In the genomic region with DNA sequence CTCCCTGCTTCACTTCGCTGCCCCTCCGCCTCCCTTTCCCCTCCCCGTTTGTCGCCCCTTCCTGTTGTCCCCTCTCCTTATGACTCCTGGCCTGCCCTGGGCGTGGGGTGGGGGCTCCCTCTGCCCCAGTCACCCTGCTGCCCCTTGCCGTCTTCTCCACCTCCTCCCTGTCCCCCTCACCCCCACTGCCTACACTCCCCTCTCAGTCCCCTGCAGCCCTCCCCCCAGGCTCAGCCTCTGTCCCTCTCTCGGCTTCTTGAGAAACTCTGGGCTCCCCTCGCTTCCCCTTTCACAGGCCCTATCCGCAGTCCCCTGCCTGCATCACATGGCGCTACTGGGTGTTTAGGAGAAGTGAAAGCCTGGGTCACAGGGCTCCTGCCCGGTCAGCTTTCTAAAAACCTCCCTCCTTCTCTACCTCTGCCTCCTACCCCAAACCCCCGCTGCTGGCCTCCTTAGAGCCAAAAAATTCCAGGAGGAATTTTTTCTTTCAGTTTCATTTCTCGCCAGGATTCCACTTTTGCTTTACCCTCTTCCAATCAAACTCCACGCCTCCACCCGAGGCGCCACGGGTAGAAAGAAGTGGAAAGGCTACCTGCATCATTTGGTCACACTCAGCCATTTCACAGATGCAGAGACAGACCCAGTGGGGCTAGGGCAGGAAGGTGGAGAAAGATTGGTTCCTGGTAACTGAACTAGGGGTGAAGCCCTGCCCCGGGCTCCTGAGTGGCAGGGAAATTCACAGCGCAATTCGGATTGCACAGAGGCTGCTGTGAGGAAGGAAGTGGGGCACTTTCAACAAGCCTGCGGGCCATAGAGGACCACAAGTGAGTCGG, we compare ENCODE assay signal across 8 cellular contexts. TPM values are rescaled to one million over a fixed set of nuclear protein-coding genes. Genes with fewer than 3 reads are reported as not detected.
A peak's percentile ranks its signal among the peaks of the same experiment; 100 is the strongest.
DNase-seq lines count a peak whose midpoint lies in the region; ATAC-seq and TF ChIP-seq lines count a peak whose summit lies in the region.

A gene (minus strand): TSS at position 268 of the 833 bp plus-strand sequence. CDS start 625 bp downstream, outside the sequence.

- H3K4me1 ChIP-seq in esophagus muscularis mucosa (peaks cover 11 to 53% (median 50%) of the 10 kb centered on the region in 4 donors), muscle layer of duodenum (ENCODE audit: control insufficient read depth in 1 of 2, insufficient read depth in 2 of 2, low read length in 2 of 2) (peaks cover 0 to 13% of the 10 kb centered on the region in 2 donors), urinary bladder (ENCODE audit: insufficient read depth) (no peaks in the 10 kb centered on the region)

- ATAC-seq in GM19324 (IDR thresholded peaks at IDR 0.05; ENCODE audit: low FRiP score, unreplicated experiment) (peak; percentile 79), HG03354 (IDR thresholded peaks at IDR 0.05; ENCODE audit: poor library complexity, severe bottlenecking, unreplicated experiment) (peak; percentile 84), WTC11 (peak; percentile 59)

- H3K4me1 Mint-ChIP-seq in WTC11 = peaks cover 32% of the 10 kb centered on the region

- no peaks in the 10 kb centered on the region for H3K9me3 Mint-ChIP-seq in WTC11

- H3K9me3 ChIP-seq in esophagus muscularis mucosa = no peaks in the 10 kb centered on the region
- no peaks in the 10 kb centered on the region for H3K9me3 ChIP-seq in muscle layer of duodenum (ENCODE audit: control insufficient read depth in 1 of 2, low read length in 2 of 2)

- TF ChIP-seq POLR2A in esophagus muscularis mucosa (IDR thresholded peaks at IDR 0.05; ENCODE audit: low read depth) = no peak
- TF ChIP-seq POLR2A in erythroblast (IDR thresholded peaks at IDR 0.05; ENCODE audit: low read length) = no peak

- H3K27me3 ChIP-seq in esophagus muscularis mucosa = no peaks in the 10 kb centered on the region
- no peaks in the 10 kb centered on the region for H3K27me3 ChIP-seq in muscle layer of duodenum (ENCODE audit: low read depth, low read length)

- H3K4me3 ChIP-seq in esophagus muscularis mucosa (peak within 1 kb of the TSS; percentile 57 to 66 (median 59)), muscle layer of duodenum (ENCODE audit: low read depth in 1 of 2, low read length in 2 of 2) (peak within 1 kb of the TSS; percentile 61 to 88), urinary bladder (ENCODE audit: low read depth, low read length) (peak within 1 kb of the TSS; percentile 48)

- H3K4me3 Mint-ChIP-seq in WTC11 = peak within 1 kb of the TSS; percentile 69

- CTCF ChIA-PET in WTC11 (lab: Charles Lee) = interaction anchor here (0.6 to 2.2 kb wide), 2 partner anchors 28 to 36 kb away, joined by 3 to 7 read pairs; no protein-coding TSS in a partner anchor

- H3K36me3 ChIP-seq in esophagus muscularis mucosa (peaks cover 0 to 6% (median 0%) of the 10 kb centered on the region in 4 donors), muscle layer of duodenum (ENCODE audit: control insufficient read depth in 1 of 2, insufficient read depth in 2 of 2, low read length in 2 of 2) (no peaks in the 10 kb centered on the region), urinary bladder (ENCODE audit: insufficient read depth) (no peaks in the 10 kb centered on the region)

- H3K27ac ChIP-seq in esophagus muscularis mucosa (replicated peaks in 1 of 4) = peak within 1 kb of the TSS; percentile 82 to 86 (median 85)
- peak within 1 kb of the TSS; percentile 93 for H3K27ac ChIP-seq in muscle layer of duodenum (ENCODE audit: low read length)
- peak within 1 kb of the TSS; percentile 79 for H3K27ac ChIP-seq in urinary bladder (ENCODE audit: low read depth)

- intact Hi-C loops in esophagus muscularis mucosa (cut with DNase I) = no loop called here

- peaks cover 42% of the 10 kb centered on the region for H3K27me3 Mint-ChIP-seq in WTC11 (ENCODE audit: low read depth)

- TF ChIP-seq EP300 in esophagus muscularis mucosa (IDR thresholded peaks at IDR 0.05) = no peak

- no peak for TF ChIP-seq CTCF in WTC11 (IDR thresholded peaks at IDR 0.05)
- no peak for TF ChIP-seq CTCF in esophagus muscularis mucosa (IDR thresholded peaks at IDR 0.05)

- POLR2A ChIA-PET in WTC11 (lab: Charles Lee) = interaction anchor here (0.7 kb wide), 1 partner anchor 46 kb away, joined by 4 read pairs; a partner anchor contains a TSS

- WGBS in esophagus muscularis mucosa = 13% methylated on average over 21 of the region's 22 CpGs
- WGBS in urinary bladder = 20% methylated on average over 22 of the region's 22 CpGs

- H3K27ac Mint-ChIP-seq in WTC11 = peak within 1 kb of the TSS; percentile 92; the same call in 1 of the 2 replicates

- DNase-seq in C1 segment of cervical spinal cord (lab: John Stamatoyannopoulos, UW) (peak in 9 of 14 donors; percentile 20 to 67 (median 49)), WTC11 (ENCODE audit: low spot score) (peak; percentile 55), esophagus muscularis mucosa (ENCODE audit: extremely low spot score) (no peak), erythroblast (lab: John Stamatoyannopoulos, UW) (no peak)

- H3K36me3 Mint-ChIP-seq in WTC11 = no peaks in the 10 kb centered on the region

TF ChIP-seq in WTC11, 78 proteins besides CTCF, POLR2A, EP300 and RAD21 (continues in another document):
- TF ChIP-seq, protein P1, sequence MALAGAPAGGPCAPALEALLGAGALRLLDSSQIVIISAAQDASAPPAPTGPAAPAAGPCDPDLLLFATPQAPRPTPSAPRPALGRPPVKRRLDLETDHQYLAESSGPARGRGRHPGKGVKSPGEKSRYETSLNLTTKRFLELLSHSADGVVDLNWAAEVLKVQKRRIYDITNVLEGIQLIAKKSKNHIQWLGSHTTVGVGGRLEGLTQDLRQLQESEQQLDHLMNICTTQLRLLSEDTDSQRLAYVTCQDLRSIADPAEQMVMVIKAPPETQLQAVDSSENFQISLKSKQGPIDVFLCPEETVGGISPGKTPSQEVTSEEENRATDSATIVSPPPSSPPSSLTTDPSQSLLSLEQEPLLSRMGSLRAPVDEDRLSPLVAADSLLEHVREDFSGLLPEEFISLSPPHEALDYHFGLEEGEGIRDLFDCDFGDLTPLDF (CRISPR knock-in tag; IDR thresholded peaks at IDR 0.05) = no peak
- TF ChIP-seq, protein P2, sequence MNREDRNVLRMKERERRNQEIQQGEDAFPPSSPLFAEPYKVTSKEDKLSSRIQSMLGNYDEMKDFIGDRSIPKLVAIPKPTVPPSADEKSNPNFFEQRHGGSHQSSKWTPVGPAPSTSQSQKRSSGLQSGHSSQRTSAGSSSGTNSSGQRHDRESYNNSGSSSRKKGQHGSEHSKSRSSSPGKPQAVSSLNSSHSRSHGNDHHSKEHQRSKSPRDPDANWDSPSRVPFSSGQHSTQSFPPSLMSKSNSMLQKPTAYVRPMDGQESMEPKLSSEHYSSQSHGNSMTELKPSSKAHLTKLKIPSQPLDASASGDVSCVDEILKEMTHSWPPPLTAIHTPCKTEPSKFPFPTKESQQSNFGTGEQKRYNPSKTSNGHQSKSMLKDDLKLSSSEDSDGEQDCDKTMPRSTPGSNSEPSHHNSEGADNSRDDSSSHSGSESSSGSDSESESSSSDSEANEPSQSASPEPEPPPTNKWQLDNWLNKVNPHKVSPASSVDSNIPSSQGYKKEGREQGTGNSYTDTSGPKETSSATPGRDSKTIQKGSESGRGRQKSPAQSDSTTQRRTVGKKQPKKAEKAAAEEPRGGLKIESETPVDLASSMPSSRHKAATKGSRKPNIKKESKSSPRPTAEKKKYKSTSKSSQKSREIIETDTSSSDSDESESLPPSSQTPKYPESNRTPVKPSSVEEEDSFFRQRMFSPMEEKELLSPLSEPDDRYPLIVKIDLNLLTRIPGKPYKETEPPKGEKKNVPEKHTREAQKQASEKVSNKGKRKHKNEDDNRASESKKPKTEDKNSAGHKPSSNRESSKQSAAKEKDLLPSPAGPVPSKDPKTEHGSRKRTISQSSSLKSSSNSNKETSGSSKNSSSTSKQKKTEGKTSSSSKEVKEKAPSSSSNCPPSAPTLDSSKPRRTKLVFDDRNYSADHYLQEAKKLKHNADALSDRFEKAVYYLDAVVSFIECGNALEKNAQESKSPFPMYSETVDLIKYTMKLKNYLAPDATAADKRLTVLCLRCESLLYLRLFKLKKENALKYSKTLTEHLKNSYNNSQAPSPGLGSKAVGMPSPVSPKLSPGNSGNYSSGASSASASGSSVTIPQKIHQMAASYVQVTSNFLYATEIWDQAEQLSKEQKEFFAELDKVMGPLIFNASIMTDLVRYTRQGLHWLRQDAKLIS (CRISPR knock-in tag; IDR thresholded peaks at IDR 0.05; ENCODE audit: borderline replicate concordance) = no peak
- TF ChIP-seq KAT7 (CRISPR knock-in tag; IDR thresholded peaks at IDR 0.05; ENCODE audit: borderline replicate concordance) (no peak), GABPB1 (CRISPR knock-in tag; IDR thresholded peaks at IDR 0.05) (no peak), RELA (CRISPR knock-in tag; IDR thresholded peaks at IDR 0.05; ENCODE audit: borderline replicate concordance) (no peak), CREM (CRISPR knock-in tag; IDR thresholded peaks at IDR 0.05) (no peak), PRRX2 (CRISPR knock-in tag; IDR thresholded peaks at IDR 0.05) (no peak), FOXK1 (CRISPR knock-in tag; IDR thresholded peaks at IDR 0.05) (peak; percentile 40; the same call in 1 of the 2 replicates)
- TF ChIP-seq, protein P3, sequence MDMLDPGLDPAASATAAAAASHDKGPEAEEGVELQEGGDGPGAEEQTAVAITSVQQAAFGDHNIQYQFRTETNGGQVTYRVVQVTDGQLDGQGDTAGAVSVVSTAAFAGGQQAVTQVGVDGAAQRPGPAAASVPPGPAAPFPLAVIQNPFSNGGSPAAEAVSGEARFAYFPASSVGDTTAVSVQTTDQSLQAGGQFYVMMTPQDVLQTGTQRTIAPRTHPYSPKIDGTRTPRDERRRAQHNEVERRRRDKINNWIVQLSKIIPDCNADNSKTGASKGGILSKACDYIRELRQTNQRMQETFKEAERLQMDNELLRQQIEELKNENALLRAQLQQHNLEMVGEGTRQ (CRISPR knock-in tag; IDR thresholded peaks at IDR 0.05) = peak; percentile 31; the same call in 1 of the 2 replicates
- TF ChIP-seq, protein P4, sequence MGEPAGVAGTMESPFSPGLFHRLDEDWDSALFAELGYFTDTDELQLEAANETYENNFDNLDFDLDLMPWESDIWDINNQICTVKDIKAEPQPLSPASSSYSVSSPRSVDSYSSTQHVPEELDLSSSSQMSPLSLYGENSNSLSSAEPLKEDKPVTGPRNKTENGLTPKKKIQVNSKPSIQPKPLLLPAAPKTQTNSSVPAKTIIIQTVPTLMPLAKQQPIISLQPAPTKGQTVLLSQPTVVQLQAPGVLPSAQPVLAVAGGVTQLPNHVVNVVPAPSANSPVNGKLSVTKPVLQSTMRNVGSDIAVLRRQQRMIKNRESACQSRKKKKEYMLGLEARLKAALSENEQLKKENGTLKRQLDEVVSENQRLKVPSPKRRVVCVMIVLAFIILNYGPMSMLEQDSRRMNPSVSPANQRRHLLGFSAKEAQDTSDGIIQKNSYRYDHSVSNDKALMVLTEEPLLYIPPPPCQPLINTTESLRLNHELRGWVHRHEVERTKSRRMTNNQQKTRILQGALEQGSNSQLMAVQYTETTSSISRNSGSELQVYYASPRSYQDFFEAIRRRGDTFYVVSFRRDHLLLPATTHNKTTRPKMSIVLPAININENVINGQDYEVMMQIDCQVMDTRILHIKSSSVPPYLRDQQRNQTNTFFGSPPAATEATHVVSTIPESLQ (CRISPR knock-in tag; IDR thresholded peaks at IDR 0.05) = no peak

RNA-seq across cellular contexts. Expression of the gene that starts here (rescaled TPM):
- total RNA-seq in WTC11 (2021) = 10.2 to 12.1 TPM (median 11.5 TPM) in 3 replicates
- 10 to 100 TPM; 24.1 to 61.0 (median 29.9) TPM for total RNA-seq in esophagus muscularis mucosa
- total RNA-seq in urinary bladder = 12.7 TPM
- 34.7 TPM for polyA plus RNA-seq in urinary bladder

Comparison
In these comparisons a context has a peak if more than half of its experiments do, and no peak if none do; other contexts are left out.
1. DNase-seq: peak in C1 segment of cervical spinal cord (9 of 14) and WTC11 (single experiment); none in esophagus muscularis mucosa (single experiment) and erythroblast (0 of 2).
2. Peak in every context shown above with its lines, with median percentiles within 50 percentile points of each other: ATAC-seq, H3K27ac ChIP-seq and H3K4me3 ChIP-seq.